In genomic region chr11:118215262-118215661, GRCh38 we compare ENCODE assay signal across 14 cellular contexts. TPM values are rescaled to one million over a fixed set of nuclear protein-coding genes. Genes with fewer than 3 reads are reported as not detected.
A peak's percentile ranks its signal among the peaks of the same experiment; 100 is the strongest.
DNase-seq lines count a peak whose midpoint lies in the region; ATAC-seq and TF ChIP-seq lines count a peak whose summit lies in the region.
"Had no signal": no experiment of that assay in that cellular context is flagged by ENCODE, and none has a peak within 500 bp of the region (broad histone marks: within the 10 kb centered on the region; RNA-seq: fewer than 3 reads in every experiment).

No MANE protein-coding gene starts in this region.

- no peak for TF ChIP-seq CTCF in CD14-positive monocyte (IDR thresholded peaks at IDR 0.05)
- TF ChIP-seq CTCF in DOHH2 (IDR thresholded peaks at IDR 0.05; ENCODE audit: low read depth, low read length, poor library complexity, severe bottlenecking) = no peak

- H3K4me3 ChIP-seq in DOHH2 (ENCODE audit: low read length) = peak overlapping the region; percentile 43
- H3K4me3 ChIP-seq: testis had no signal

- peak overlapping the region; percentile 65 for H3K4me2 ChIP-seq in DOHH2 (ENCODE audit: low read length)

- H3K9me3 Mint-ChIP-seq in CD14-positive monocyte = peaks cover 0 to 2% (median 0%) of the 10 kb centered on the region in 7 donors
- H3K9me3 Mint-ChIP-seq in activated CD4-positive, alpha-beta memory T cell treated with anti-CD3 and anti-CD28 coated beads for 36 hours = no peaks in the 10 kb centered on the region
- no peaks in the 10 kb centered on the region for H3K9me3 Mint-ChIP-seq in naive thymus-derived CD8-positive, alpha-beta T cell

- H3K9me3 ChIP-seq in DOHH2 (ENCODE audit: control insufficient read depth, insufficient read depth, low read length) = no peaks in the 10 kb centered on the region
- H3K9me3 ChIP-seq: testis had no signal

- no peaks in the 10 kb centered on the region for H3K27me3 ChIP-seq in DOHH2 (ENCODE audit: control insufficient read depth, low read length)
- H3K27me3 ChIP-seq: testis had no signal

- peak; percentile 50 to 62 for ATAC-seq in naive thymus-derived CD8-positive, alpha-beta T cell

- peak overlapping the region; percentile 6; the same call in 1 of the 2 replicates for H3K27ac ChIP-seq in DOHH2 (ENCODE audit: low read depth, low read length)
- H3K27ac ChIP-seq: testis had no signal

- H3K9me2 ChIP-seq in DOHH2 (replicated peaks; ENCODE audit: control insufficient read depth, low read length) = no peaks in the 10 kb centered on the region

- H3K27me3 Mint-ChIP-seq in CD14-positive monocyte (ENCODE audit: low read depth in 3 of 3) = peaks cover 0 to 3% (median 1%) of the 10 kb centered on the region in 3 donors
- no peaks in the 10 kb centered on the region for H3K27me3 Mint-ChIP-seq in activated CD4-positive, alpha-beta memory T cell treated with anti-CD3 and anti-CD28 coated beads for 36 hours
- H3K27me3 Mint-ChIP-seq in naive thymus-derived CD8-positive, alpha-beta T cell = no peaks in the 10 kb centered on the region

- no peaks in the 10 kb centered on the region for H4K20me1 ChIP-seq in DOHH2 (ENCODE audit: control insufficient read depth, insufficient read depth, low read depth, low read length)

- intact Hi-C loops in CD14-positive monocyte (cut with micrococcal nuclease) = loop anchor here in 1 of 2 donors (2.0 to 10.0 kb wide), 2 partner anchors 14 to 70 kb away; no protein-coding TSS in a partner anchor
- intact Hi-C loops in activated CD4-positive, alpha-beta memory T cell treated with anti-CD3 and anti-CD28 coated beads for 36 hours (cut with micrococcal nuclease) = loop anchor here (5.0 kb wide), 1 partner anchor 213 kb away; no protein-coding TSS in a partner anchor

- peaks cover 66 to 81% of the 10 kb centered on the region in 2 donors for H3K36me3 Mint-ChIP-seq in CD14-positive monocyte
- H3K36me3 Mint-ChIP-seq in activated CD4-positive, alpha-beta memory T cell treated with anti-CD3 and anti-CD28 coated beads for 36 hours = peaks cover 62% of the 10 kb centered on the region
- H3K36me3 Mint-ChIP-seq in naive thymus-derived CD8-positive, alpha-beta T cell = peaks cover 5 to 51% (median 21%) of the 10 kb centered on the region in 3 donors

- POLR2A ChIA-PET in activated CD4-positive, alpha-beta memory T cell treated with anti-CD3 and anti-CD28 coated beads for 36 hours (lab: Charles Lee) = interaction anchor here (0.8 to 8.2 kb wide), 6 partner anchors 10 to 89 kb away, joined by 3 to 83 read pairs (median 50); partner anchors contain the start of genes CD3E, JAML and MPZL3
- POLR2A ChIA-PET in naive thymus-derived CD8-positive, alpha-beta T cell (lab: Charles Lee) = interaction anchor here (1.0 to 6.4 kb wide), 6 partner anchors 10 to 136 kb away, joined by 3 to 60 read pairs (median 10); partner anchors contain the start of gene JAML

- H3K36me3 ChIP-seq in DOHH2 (ENCODE audit: control insufficient read depth, low read length) = no peaks in the 10 kb centered on the region

- H3K4me1 ChIP-seq in DOHH2 (ENCODE audit: control insufficient read depth, low read length) = peaks cover 53% of the 10 kb centered on the region
- H3K4me1 ChIP-seq: testis had no signal

- CTCF ChIA-PET in activated CD4-positive, alpha-beta memory T cell treated with anti-CD3 and anti-CD28 coated beads for 36 hours (lab: Charles Lee) = interaction anchor here (0.8 to 2.9 kb wide), 6 partner anchors 12 to 248 kb away, joined by 3 to 14 read pairs (median 8); no protein-coding TSS in a partner anchor

- H3K4me3 Mint-ChIP-seq in CD14-positive monocyte = peak overlapping the region in 1 of 2 donors; percentile 83
- peak overlapping the region; percentile 81 for H3K4me3 Mint-ChIP-seq in activated CD4-positive, alpha-beta memory T cell treated with anti-CD3 and anti-CD28 coated beads for 36 hours
- peak overlapping the region in 9 of 10 donors; percentile 50 to 90 (median 84) for H3K4me3 Mint-ChIP-seq in naive thymus-derived CD8-positive, alpha-beta T cell

- H3K4me1 Mint-ChIP-seq in CD14-positive monocyte = peaks cover 97% of the 10 kb centered on the region
- H3K4me1 Mint-ChIP-seq in activated CD4-positive, alpha-beta memory T cell treated with anti-CD3 and anti-CD28 coated beads for 36 hours (ENCODE audit: low read depth) = peaks cover 94% of the 10 kb centered on the region
- H3K4me1 Mint-ChIP-seq in naive thymus-derived CD8-positive, alpha-beta T cell = peaks cover 67 to 98% (median 91%) of the 10 kb centered on the region in 4 donors

- no peaks in the 10 kb centered on the region for H3K79me2 ChIP-seq in DOHH2 (ENCODE audit: control insufficient read depth, low read length)

- H3F3A ChIP-seq in DOHH2 (ENCODE audit: control insufficient read depth, insufficient read depth) = 0 out of 2 replicates have a peak, but pooled peaks cover 2% of the 10 kb centered on the region

- DNase-seq in CD14-positive monocyte (ENCODE audit: low spot score) (no peak), hypothalamus (lab: John Stamatoyannopoulos, UW) (no peak), putamen (ENCODE audit: low spot score) (no peak), DMS114 treated with DMSO at 0.1 percent for 48 hours (lab: John Stamatoyannopoulos, UW; ENCODE audit: unreplicated experiment) (no peak), GM03348 (ENCODE audit: low spot score) (no peak)
- DNase-seq in activated CD4-positive, alpha-beta memory T cell treated with anti-CD3 and anti-CD28 coated beads for 36 hours = peak; percentile 48
- peak in 3 of 10 donors; percentile 22 to 41 (median 31) for DNase-seq in naive thymus-derived CD8-positive, alpha-beta T cell
- DNase-seq: C1 segment of cervical spinal cord, mesendoderm, NCI-H2107, NCI-H748 treated with DMSO at 0.1 percent for 48 hours, testis had no signal

- H3K27ac Mint-ChIP-seq in CD14-positive monocyte = peak overlapping the region; percentile 88 to 95 (median 95)
- peak overlapping the region; percentile 97 for H3K27ac Mint-ChIP-seq in activated CD4-positive, alpha-beta memory T cell treated with anti-CD3 and anti-CD28 coated beads for 36 hours
- peak overlapping the region in 9 of 10 donors; percentile 87 to 96 (median 94) for H3K27ac Mint-ChIP-seq in naive thymus-derived CD8-positive, alpha-beta T cell

RNA-seq across cellular contexts. Expression of gene JAML, which starts 9.5 kb away (rescaled TPM):
- polyA plus RNA-seq in CD14-positive monocyte = 100 to 1,000 TPM; 748 to 968 TPM
- total RNA-seq in activated CD4-positive, alpha-beta memory T cell treated with anti-CD3 and anti-CD28 coated beads for 36 hours = 100 to 1,000 TPM; 155 to 163 TPM
- 100 to 1,000 TPM; 157 to 161 TPM for total RNA-seq in naive thymus-derived CD8-positive, alpha-beta T cell
- polyA plus RNA-seq in naive thymus-derived CD8-positive, alpha-beta T cell = 100 to 1,000 TPM; 120 to 195 (median 159) TPM
- total RNA-seq: osteocyte had no signal

RNA-seq across cellular contexts. Expression of gene MPZL3, which starts 36.9 kb away (rescaled TPM):
- 1 to 10 TPM; 4.2 to 8.5 TPM for polyA plus RNA-seq in CD14-positive monocyte
- total RNA-seq in activated CD4-positive, alpha-beta memory T cell treated with anti-CD3 and anti-CD28 coated beads for 36 hours = 10 to 100 TPM; 47.3 to 49.0 TPM
- total RNA-seq in naive thymus-derived CD8-positive, alpha-beta T cell = 10 to 100 TPM; 11.2 to 12.6 TPM
- 1 to 10 TPM; 1.9 to 3.4 (median 3.2) TPM for polyA plus RNA-seq in naive thymus-derived CD8-positive, alpha-beta T cell

RNA-seq across cellular contexts. Expression of gene SCN2B, which starts 38.8 kb away (rescaled TPM):
- polyA plus RNA-seq in CD14-positive monocyte = not detected
- not detected for total RNA-seq in activated CD4-positive, alpha-beta memory T cell treated with anti-CD3 and anti-CD28 coated beads for 36 hours
- total RNA-seq in naive thymus-derived CD8-positive, alpha-beta T cell = not detected
- polyA plus RNA-seq in naive thymus-derived CD8-positive, alpha-beta T cell = not detected
- total RNA-seq: osteocyte had no signal

RNA-seq across cellular contexts. Expression of gene MPZL2, which starts 48.8 kb away (rescaled TPM):
- polyA plus RNA-seq in CD14-positive monocyte = 10 to 100 TPM in 1 of 2 donors, 1 to 10 TPM in 1; 8.0 to 18.6 TPM
- total RNA-seq in activated CD4-positive, alpha-beta memory T cell treated with anti-CD3 and anti-CD28 coated beads for 36 hours = 10 to 100 TPM; 15.8 to 17.8 TPM
- 1 to 10 TPM; 2.8 to 3.1 TPM for total RNA-seq in naive thymus-derived CD8-positive, alpha-beta T cell
- 1 to 10 TPM in 2 of 3 donors, under 1 TPM in 1; 0.94 to 3.1 (median 1.2) TPM for polyA plus RNA-seq in naive thymus-derived CD8-positive, alpha-beta T cell
- total RNA-seq: osteocyte had no signal
